In the genomic region with DNA sequence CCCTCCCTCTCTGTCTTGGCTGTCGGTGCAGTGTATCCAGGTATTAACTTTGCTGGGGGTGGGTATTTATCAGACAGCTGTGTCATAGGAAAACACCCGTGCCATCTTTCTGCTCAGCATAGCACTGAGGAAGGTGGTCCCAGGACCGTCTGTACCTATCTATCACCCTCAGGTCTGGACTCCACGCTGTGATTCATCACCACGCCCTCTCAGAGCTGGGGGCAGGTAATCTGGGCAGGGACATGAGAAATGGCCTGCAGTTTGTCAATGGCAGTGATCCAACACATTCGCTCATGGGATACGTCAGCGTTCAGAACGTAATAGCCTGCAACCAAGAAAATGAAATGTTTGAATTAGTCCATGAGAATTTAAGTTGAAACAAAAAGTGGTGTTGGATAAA, we compare ENCODE assay signal across 1 cellular context.
TF ChIP-seq lines count a peak whose summit lies in the region.

No MANE protein-coding gene starts in this region.

TF ChIP-seq in K562, 482 proteins besides CTCF, POLR2A, EP300 and RAD21 (continued from another document):
- TF ChIP-seq, protein P1, sequence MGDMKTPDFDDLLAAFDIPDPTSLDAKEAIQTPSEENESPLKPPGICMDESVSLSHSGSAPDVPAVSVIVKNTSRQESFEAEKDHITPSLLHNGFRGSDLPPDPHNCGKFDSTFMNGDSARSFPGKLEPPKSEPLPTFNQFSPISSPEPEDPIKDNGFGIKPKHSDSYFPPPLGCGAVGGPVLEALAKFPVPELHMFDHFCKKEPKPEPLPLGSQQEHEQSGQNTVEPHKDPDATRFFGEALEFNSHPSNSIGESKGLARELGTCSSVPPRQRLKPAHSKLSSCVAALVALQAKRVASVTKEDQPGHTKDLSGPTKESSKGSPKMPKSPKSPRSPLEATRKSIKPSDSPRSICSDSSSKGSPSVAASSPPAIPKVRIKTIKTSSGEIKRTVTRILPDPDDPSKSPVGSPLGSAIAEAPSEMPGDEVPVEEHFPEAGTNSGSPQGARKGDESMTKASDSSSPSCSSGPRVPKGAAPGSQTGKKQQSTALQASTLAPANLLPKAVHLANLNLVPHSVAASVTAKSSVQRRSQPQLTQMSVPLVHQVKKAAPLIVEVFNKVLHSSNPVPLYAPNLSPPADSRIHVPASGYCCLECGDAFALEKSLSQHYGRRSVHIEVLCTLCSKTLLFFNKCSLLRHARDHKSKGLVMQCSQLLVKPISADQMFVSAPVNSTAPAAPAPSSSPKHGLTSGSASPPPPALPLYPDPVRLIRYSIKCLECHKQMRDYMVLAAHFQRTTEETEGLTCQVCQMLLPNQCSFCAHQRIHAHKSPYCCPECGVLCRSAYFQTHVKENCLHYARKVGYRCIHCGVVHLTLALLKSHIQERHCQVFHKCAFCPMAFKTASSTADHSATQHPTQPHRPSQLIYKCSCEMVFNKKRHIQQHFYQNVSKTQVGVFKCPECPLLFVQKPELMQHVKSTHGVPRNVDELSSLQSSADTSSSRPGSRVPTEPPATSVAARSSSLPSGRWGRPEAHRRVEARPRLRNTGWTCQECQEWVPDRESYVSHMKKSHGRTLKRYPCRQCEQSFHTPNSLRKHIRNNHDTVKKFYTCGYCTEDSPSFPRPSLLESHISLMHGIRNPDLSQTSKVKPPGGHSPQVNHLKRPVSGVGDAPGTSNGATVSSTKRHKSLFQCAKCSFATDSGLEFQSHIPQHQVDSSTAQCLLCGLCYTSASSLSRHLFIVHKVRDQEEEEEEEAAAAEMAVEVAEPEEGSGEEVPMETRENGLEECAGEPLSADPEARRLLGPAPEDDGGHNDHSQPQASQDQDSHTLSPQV (IDR thresholded peaks at IDR 0.05) = no peak
- TF ChIP-seq, protein P2, sequence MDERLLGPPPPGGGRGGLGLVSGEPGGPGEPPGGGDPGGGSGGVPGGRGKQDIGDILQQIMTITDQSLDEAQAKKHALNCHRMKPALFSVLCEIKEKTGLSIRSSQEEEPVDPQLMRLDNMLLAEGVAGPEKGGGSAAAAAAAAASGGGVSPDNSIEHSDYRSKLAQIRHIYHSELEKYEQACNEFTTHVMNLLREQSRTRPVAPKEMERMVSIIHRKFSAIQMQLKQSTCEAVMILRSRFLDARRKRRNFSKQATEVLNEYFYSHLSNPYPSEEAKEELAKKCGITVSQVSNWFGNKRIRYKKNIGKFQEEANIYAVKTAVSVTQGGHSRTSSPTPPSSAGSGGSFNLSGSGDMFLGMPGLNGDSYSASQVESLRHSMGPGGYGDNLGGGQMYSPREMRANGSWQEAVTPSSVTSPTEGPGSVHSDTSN (CRISPR knock-in tag; IDR thresholded peaks at IDR 0.05; ENCODE audit: low read depth) = no peak
- TF ChIP-seq, protein P2 (tag; conservative IDR thresholded peaks at IDR 0.05; ENCODE audit: low read depth) = peak; percentile 28; the same call in 1 of the 2 replicates
- TF ChIP-seq SPI1 (IDR thresholded peaks at IDR 0.05; ENCODE audit: borderline replicate concordance, low read depth, low read length) (no peak), BCLAF1 (IDR thresholded peaks at IDR 0.05; ENCODE audit: borderline replicate concordance in 1 of 2, control insufficient read depth in 1 of 2, low read depth in 2 of 2, low read length in 1 of 2) (no peak), ZNF76 (CRISPR knock-in tag; IDR thresholded peaks at IDR 0.05; ENCODE audit: borderline replicate concordance) (no peak), SMC3 (conservative IDR thresholded peaks at IDR 0.05; ENCODE audit: insufficient read depth, low read depth, low read length) (no peak), ATF1 (CRISPR knock-in tag; IDR thresholded peaks at IDR 0.05) (no peak), ATF1 (tag; IDR thresholded peaks at IDR 0.05) (0 out of 2 replicates have a peak, but pooled peaks have one; percentile 12), PHF20 (IDR thresholded peaks at IDR 0.05; ENCODE audit: partially characterized antibody) (no peak), CBFA2T3 (IDR thresholded peaks at IDR 0.05) (peak; percentile 23; the same call in 1 of the 2 replicates), KDM1A (IDR thresholded peaks at IDR 0.05) (0 out of 4 replicates have a peak, but pooled peaks of 1 of the 2 experiments have one; percentile 14), SMARCA4 (IDR thresholded peaks at IDR 0.05) (no peak), CHD1 (IDR thresholded peaks at IDR 0.05; ENCODE audit: low read length) (no peak), ZKSCAN1 (IDR thresholded peaks at IDR 0.05; ENCODE audit: low read depth, low read length) (no peak), EGR1 (conservative IDR thresholded peaks at IDR 0.05) (no peak), ARID3A (IDR thresholded peaks at IDR 0.05; ENCODE audit: borderline replicate concordance, low read depth, low read length) (no peak), MECOM (CRISPR knock-in tag; IDR thresholded peaks at IDR 0.05) (no peak), PCBP1 (IDR thresholded peaks at IDR 0.05; ENCODE audit: low read depth, low read length, poor library complexity, severe bottlenecking) (no peak), ILF3 (IDR thresholded peaks at IDR 0.05; ENCODE audit: borderline replicate concordance) (no peak), HDAC2 (IDR thresholded peaks at IDR 0.05) (no peak), ZZZ3 (IDR thresholded peaks at IDR 0.05) (no peak), TCF15 (CRISPR knock-in tag; IDR thresholded peaks at IDR 0.05) (no peak), ZFX (CRISPR knock-in tag; IDR thresholded peaks at IDR 0.05) (no peak), ZFP91 (CRISPR knock-in tag; IDR thresholded peaks at IDR 0.05) (no peak), CC2D1A (IDR thresholded peaks at IDR 0.05) (no peak), MEIS2 (IDR thresholded peaks at IDR 0.05; ENCODE audit: partially characterized antibody) (peak; percentile 71), CBX1 (IDR thresholded peaks at IDR 0.05; ENCODE audit: low read depth) (no peak), RBM25 (IDR thresholded peaks at IDR 0.05; ENCODE audit: low read depth, low read length, severe bottlenecking) (no peak), CHD4 (IDR thresholded peaks at IDR 0.05; ENCODE audit: insufficient read depth, insufficient replicate concordance, low read depth, low read length, poor library complexity, severe bottlenecking) (no peak), STAG1 (CRISPR knock-in tag; IDR thresholded peaks at IDR 0.05; ENCODE audit: borderline replicate concordance) (no peak), ATF7 (IDR thresholded peaks at IDR 0.05) (0 out of 2 replicates have a peak, but pooled peaks have one; percentile 20), TOE1 (IDR thresholded peaks at IDR 0.05; ENCODE audit: borderline replicate concordance) (no peak), TOE1 (CRISPR knock-in tag; IDR thresholded peaks at IDR 0.05; ENCODE audit: borderline replicate concordance, low read depth) (no peak), ZNF143 (CRISPR knock-in tag; IDR thresholded peaks at IDR 0.05) (no peak), KLF10 (CRISPR knock-in tag; IDR thresholded peaks at IDR 0.05) (no peak), CHCHD3 (CRISPR knock-in tag; IDR thresholded peaks at IDR 0.05) (no peak)
- TF ChIP-seq, protein P3, sequence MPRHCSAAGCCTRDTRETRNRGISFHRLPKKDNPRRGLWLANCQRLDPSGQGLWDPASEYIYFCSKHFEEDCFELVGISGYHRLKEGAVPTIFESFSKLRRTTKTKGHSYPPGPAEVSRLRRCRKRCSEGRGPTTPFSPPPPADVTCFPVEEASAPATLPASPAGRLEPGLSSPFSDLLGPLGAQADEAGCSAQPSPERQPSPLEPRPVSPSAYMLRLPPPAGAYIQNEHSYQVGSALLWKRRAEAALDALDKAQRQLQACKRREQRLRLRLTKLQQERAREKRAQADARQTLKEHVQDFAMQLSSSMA (CRISPR knock-in tag; IDR thresholded peaks at IDR 0.05) = no peak
- TF ChIP-seq, protein P4, sequence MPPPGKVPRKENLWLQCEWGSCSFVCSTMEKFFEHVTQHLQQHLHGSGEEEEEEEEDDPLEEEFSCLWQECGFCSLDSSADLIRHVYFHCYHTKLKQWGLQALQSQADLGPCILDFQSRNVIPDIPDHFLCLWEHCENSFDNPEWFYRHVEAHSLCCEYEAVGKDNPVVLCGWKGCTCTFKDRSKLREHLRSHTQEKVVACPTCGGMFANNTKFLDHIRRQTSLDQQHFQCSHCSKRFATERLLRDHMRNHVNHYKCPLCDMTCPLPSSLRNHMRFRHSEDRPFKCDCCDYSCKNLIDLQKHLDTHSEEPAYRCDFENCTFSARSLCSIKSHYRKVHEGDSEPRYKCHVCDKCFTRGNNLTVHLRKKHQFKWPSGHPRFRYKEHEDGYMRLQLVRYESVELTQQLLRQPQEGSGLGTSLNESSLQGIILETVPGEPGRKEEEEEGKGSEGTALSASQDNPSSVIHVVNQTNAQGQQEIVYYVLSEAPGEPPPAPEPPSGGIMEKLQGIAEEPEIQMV (tag; conservative IDR thresholded peaks at IDR 0.05; ENCODE audit: low read depth) = no peak
- TF ChIP-seq, protein P5, sequence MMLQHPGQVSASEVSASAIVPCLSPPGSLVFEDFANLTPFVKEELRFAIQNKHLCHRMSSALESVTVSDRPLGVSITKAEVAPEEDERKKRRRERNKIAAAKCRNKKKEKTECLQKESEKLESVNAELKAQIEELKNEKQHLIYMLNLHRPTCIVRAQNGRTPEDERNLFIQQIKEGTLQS (IDR thresholded peaks at IDR 0.05) = peak; percentile 42; the same call in 1 of the 2 replicates
- TF ChIP-seq, protein P5 (CRISPR knock-in tag; conservative IDR thresholded peaks at IDR 0.05) = no peak
- TF ChIP-seq, protein P6, sequence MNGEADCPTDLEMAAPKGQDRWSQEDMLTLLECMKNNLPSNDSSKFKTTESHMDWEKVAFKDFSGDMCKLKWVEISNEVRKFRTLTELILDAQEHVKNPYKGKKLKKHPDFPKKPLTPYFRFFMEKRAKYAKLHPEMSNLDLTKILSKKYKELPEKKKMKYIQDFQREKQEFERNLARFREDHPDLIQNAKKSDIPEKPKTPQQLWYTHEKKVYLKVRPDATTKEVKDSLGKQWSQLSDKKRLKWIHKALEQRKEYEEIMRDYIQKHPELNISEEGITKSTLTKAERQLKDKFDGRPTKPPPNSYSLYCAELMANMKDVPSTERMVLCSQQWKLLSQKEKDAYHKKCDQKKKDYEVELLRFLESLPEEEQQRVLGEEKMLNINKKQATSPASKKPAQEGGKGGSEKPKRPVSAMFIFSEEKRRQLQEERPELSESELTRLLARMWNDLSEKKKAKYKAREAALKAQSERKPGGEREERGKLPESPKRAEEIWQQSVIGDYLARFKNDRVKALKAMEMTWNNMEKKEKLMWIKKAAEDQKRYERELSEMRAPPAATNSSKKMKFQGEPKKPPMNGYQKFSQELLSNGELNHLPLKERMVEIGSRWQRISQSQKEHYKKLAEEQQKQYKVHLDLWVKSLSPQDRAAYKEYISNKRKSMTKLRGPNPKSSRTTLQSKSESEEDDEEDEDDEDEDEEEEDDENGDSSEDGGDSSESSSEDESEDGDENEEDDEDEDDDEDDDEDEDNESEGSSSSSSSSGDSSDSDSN (IDR thresholded peaks at IDR 0.05; ENCODE audit: borderline replicate concordance in 1 of 2, low read depth in 2 of 2, low read length in 2 of 2) = no peak
